Comparison of ENCODE assay signal across 8 cellular contexts in genomic region chr15:74873756-74874424, GRCh38. TPM values are rescaled to one million over a fixed set of nuclear protein-coding genes. Genes with fewer than 3 reads are reported as not detected.
DNase-seq lines count a peak whose midpoint lies in the region; ATAC-seq, FAIRE-seq and TF ChIP-seq lines count a peak whose summit lies in the region.

No MANE protein-coding gene starts in this region.

- ATAC-seq in GM21529 (IDR thresholded peaks at IDR 0.05; ENCODE audit: unreplicated experiment) (no peak), GM21737 (IDR thresholded peaks at IDR 0.05; ENCODE audit: unreplicated experiment) (no peak)

- peaks cover 30% of the 10 kb centered on the region for H3K79me2 ChIP-seq in endothelial cell of umbilical vein (ENCODE audit: control insufficient read depth, insufficient read depth, low read length)

- H3K27me3 Mint-ChIP-seq in neural crest cell (ENCODE audit: low read depth), result peaks cover 4% of the 10 kb centered on the region

- TF ChIP-seq POLR2A in endothelial cell of umbilical vein (IDR thresholded peaks at IDR 0.05; ENCODE audit: low read depth, low read length), result no peak

- H3K4me3 Mint-ChIP-seq in neural crest cell, result peak overlapping the region; percentile 96

- TSS peak; percentile 49 for BruUV-seq in endothelial cell of umbilical vein (replicated peaks; lab: Mats Ljungman, UMichigan)

- H3K27me3 ChIP-seq in SJSA1 (replicated peaks) (no peaks in the 10 kb centered on the region), endothelial cell of umbilical vein (ENCODE audit: control insufficient read depth in 2 of 2, insufficient read depth in 2 of 2, low read length in 2 of 2) (peaks cover 3% of the 10 kb centered on the region in 2 experiments)

- H3K27ac Mint-ChIP-seq in neural crest cell (ENCODE audit: unreplicated experiment), result no peak overlapping the region

- peak; percentile 38 for FAIRE-seq in endothelial cell of umbilical vein (lab: Jason Lieb, UNC)

- H3K4me2 ChIP-seq in endothelial cell of umbilical vein (ENCODE audit: insufficient read depth, low read length), result peak overlapping the region; percentile 80

- H4K20me1 ChIP-seq in endothelial cell of umbilical vein (replicated peaks; ENCODE audit: control insufficient read depth, extremely low read depth, insufficient read depth, low read length), result no peaks in the 10 kb centered on the region

- H3K9me1 ChIP-seq in endothelial cell of umbilical vein (replicated peaks; ENCODE audit: control insufficient read depth, extremely low read depth, insufficient read depth, low read length), result no peaks in the 10 kb centered on the region

- H3K9me3 ChIP-seq in SJSA1 (replicated peaks), result no peaks in the 10 kb centered on the region
- H3K9me3 ChIP-seq in endothelial cell of umbilical vein (replicated peaks; ENCODE audit: control insufficient read depth, insufficient read depth, low read length), result no peaks in the 10 kb centered on the region

- H3K4me1 Mint-ChIP-seq in neural crest cell, result peaks cover 25% of the 10 kb centered on the region

- no peaks in the 10 kb centered on the region for H3K36me3 Mint-ChIP-seq in neural crest cell (ENCODE audit: low read depth)

- peaks cover 15% of the 10 kb centered on the region for H3K36me3 ChIP-seq in SJSA1
- no peaks in the 10 kb centered on the region for H3K36me3 ChIP-seq in endothelial cell of umbilical vein (ENCODE audit: control insufficient read depth in 2 of 2, extremely low read depth in 1 of 2, insufficient read depth in 2 of 2, low read length in 2 of 2)

- no peak for TF ChIP-seq CTCF in endothelial cell of umbilical vein (IDR thresholded peaks at IDR 0.05; ENCODE audit: extremely low read depth in 1 of 2, insufficient read depth in 1 of 2, low read depth in 1 of 2, low read length in 2 of 2)
- no peak for TF ChIP-seq CTCF in neural crest cell (conservative IDR thresholded peaks at IDR 0.05)

- CTCF ChIA-PET in endothelial cell of umbilical vein (lab: Charles Lee), result interaction anchor here (0.6 to 2.6 kb wide), 5 partner anchors 9 to 73 kb away, joined by 3 to 20 read pairs (median 3); no protein-coding TSS in a partner anchor

- peak overlapping the region; percentile 88 for H2AFZ ChIP-seq in endothelial cell of umbilical vein (ENCODE audit: low read depth, low read length)

- H3K27ac ChIP-seq in SJSA1, result no peak overlapping the region
- H3K27ac ChIP-seq in endothelial cell of umbilical vein (ENCODE audit: insufficient read depth, low read depth, low read length), result no peak overlapping the region

- peak overlapping the region; percentile 41 for H3K9ac ChIP-seq in endothelial cell of umbilical vein (replicated peaks; ENCODE audit: extremely low read depth, insufficient read depth, low read length)

- intact Hi-C loops in endothelial cell of umbilical vein (cut with micrococcal nuclease), result loop anchor here (1.0 kb wide), 2 partner anchors 27 to 31 kb away; partner anchors contain the start of gene ULK3

- H3K4me3 ChIP-seq in SJSA1, result peak overlapping the region; percentile 93
- H3K4me3 ChIP-seq in endothelial cell of umbilical vein (replicated peaks in 1 of 3; ENCODE audit: insufficient read depth in 1 of 3, low read depth in 1 of 3, low read length in 3 of 3), result peak overlapping the region; percentile 26 to 77 (median 72)

- H3K9me3 Mint-ChIP-seq in neural crest cell, result no peaks in the 10 kb centered on the region

- H3K4me1 ChIP-seq in SJSA1 (replicated peaks), result peaks cover 12% of the 10 kb centered on the region
- H3K4me1 ChIP-seq in endothelial cell of umbilical vein (ENCODE audit: control insufficient read depth, extremely low read depth, insufficient read depth, low read length), result peaks cover 30% of the 10 kb centered on the region

- dilution Hi-C loops in endothelial cell of umbilical vein (cut with MboI; ENCODE audit: extremely low pct_ligation_motif_present, low sequenced_read_pairs), result no loop called here

- DNase-seq in stimulated activated CD4-positive, alpha-beta T cell treated with anti-CD3 and anti-CD28 coated beads, Interleukin-15, amount 100 ng/mL, for 24 hours, result peak; percentile 24
- DNase-seq in stimulated activated CD4-positive, alpha-beta T cell treated with anti-CD3 and anti-CD28 coated beads, Interleukin-4, amount 100 ng/mL, for 1 hour, result no peak
- DNase-seq in SJSA1 (ENCODE audit: low read depth in 1 of 2, low spot score in 2 of 2) (no peak), endothelial cell of umbilical vein (ENCODE audit: low read depth, low spot score) (peak; percentile 39), neural crest cell (ENCODE audit: low read depth, low spot score) (no peak), H4 (ENCODE audit: low spot score) (no peak)

- POLR2A ChIA-PET in endothelial cell of umbilical vein (lab: Charles Lee), result interaction anchor here (0.6 to 1.3 kb wide), 4 partner anchors 10 to 339 kb away, joined by 3 to 4 read pairs (median 3); partner anchors contain the start of gene C15orf39

TF ChIP-seq in endothelial cell of umbilical vein, 7 proteins besides CTCF, POLR2A, EP300 and RAD21 (continues in another document):
- TF ChIP-seq MAX (IDR thresholded peaks at IDR 0.05; ENCODE audit: insufficient read depth, insufficient read length), result no peak
- TF ChIP-seq MYC (IDR thresholded peaks at IDR 0.05; ENCODE audit: low read depth, low read length), result no peak

RNA-seq across cellular contexts. Expression of gene SCAMP2, which starts 0.7 kb away (rescaled TPM):
- 28.1 and 33.6 TPM in 2 replicates for total RNA-seq in SJSA1 (2014; rRNA removed; shearing (Covaris generic))
- total RNA-seq in endothelial cell of umbilical vein, result 61.1 and 67.3 TPM in 2 replicates
- polyA plus RNA-seq in endothelial cell of umbilical vein, result 250 and 256 TPM in 2 replicates
- polyA plus RNA-seq in endothelial cell of umbilical vein (2011; cell fraction: cytosol; rRNA removed), result 96.9 and 121 TPM in 2 replicates
- 58.8 and 69.7 TPM in 2 replicates for polyA plus RNA-seq in endothelial cell of umbilical vein (2011; cell fraction: nucleus; rRNA removed)
- 54.9 and 58.8 TPM in 2 replicates for polyA plus RNA-seq in endothelial cell of umbilical vein (2012)
- 202 and 208 TPM in 2 replicates for polyA minus RNA-seq in endothelial cell of umbilical vein
- polyA minus RNA-seq in endothelial cell of umbilical vein (2011; cell fraction: cytosol; rRNA and poly(A)+ RNA removed), result 40.0 TPM
- polyA minus RNA-seq in endothelial cell of umbilical vein (2011; cell fraction: nucleus; rRNA and poly(A)+ RNA removed), result 27.5 and 31.8 TPM in 2 replicates
- total RNA-seq in neural crest cell, result 40.4 and 42.0 TPM in 2 replicates
- 14.3 and 21.3 TPM in 2 replicates for total RNA-seq in H4 (2014; rRNA removed; shearing (Covaris generic))

RNA-seq across cellular contexts. Expression of gene MPI, which starts 16.0 kb away (rescaled TPM):
- 16.7 and 27.7 TPM in 2 replicates for total RNA-seq in SJSA1 (2014; rRNA removed; shearing (Covaris generic))
- total RNA-seq in endothelial cell of umbilical vein (27.7 and 36.3 TPM in 2 replicates), neural crest cell (42.6 and 43.8 TPM in 2 replicates)
- polyA plus RNA-seq in endothelial cell of umbilical vein, result 62.6 and 69.3 TPM in 2 replicates
- polyA plus RNA-seq in endothelial cell of umbilical vein (2011; cell fraction: cytosol; rRNA removed), result 58.5 and 62.7 TPM in 2 replicates
- polyA plus RNA-seq in endothelial cell of umbilical vein (2011; cell fraction: nucleus; rRNA removed), result 53.3 and 58.5 TPM in 2 replicates
- polyA plus RNA-seq in endothelial cell of umbilical vein (2012), result 26.3 and 37.7 TPM in 2 replicates
- polyA minus RNA-seq in endothelial cell of umbilical vein, result 66.3 and 85.1 TPM in 2 replicates
- 33.4 TPM for polyA minus RNA-seq in endothelial cell of umbilical vein (2011; cell fraction: cytosol; rRNA and poly(A)+ RNA removed)
- polyA minus RNA-seq in endothelial cell of umbilical vein (2011; cell fraction: nucleus; rRNA and poly(A)+ RNA removed), result 17.0 and 28.6 TPM in 2 replicates
- 91.1 and 101 TPM in 2 replicates for total RNA-seq in H4 (2014; rRNA removed; shearing (Covaris generic))

RNA-seq across cellular contexts. Expression of gene ULK3, which starts 30.9 kb away (rescaled TPM):
- 14.3 and 14.7 TPM in 2 replicates for total RNA-seq in SJSA1 (2014; rRNA removed; shearing (Covaris generic))
- total RNA-seq in endothelial cell of umbilical vein (29.0 and 36.0 TPM in 2 replicates), neural crest cell (48.4 TPM in 2 replicates)
- 48.6 and 60.3 TPM in 2 replicates for polyA plus RNA-seq in endothelial cell of umbilical vein
- 22.8 and 28.4 TPM in 2 replicates for polyA plus RNA-seq in endothelial cell of umbilical vein (2011; cell fraction: cytosol; rRNA removed)
- 320 and 340 TPM in 2 replicates for polyA plus RNA-seq in endothelial cell of umbilical vein (2011; cell fraction: nucleus; rRNA removed)
- polyA plus RNA-seq in endothelial cell of umbilical vein (2012), result 23.6 and 35.2 TPM in 2 replicates
- 41.1 and 58.2 TPM in 2 replicates for polyA minus RNA-seq in endothelial cell of umbilical vein
- 19.7 TPM for polyA minus RNA-seq in endothelial cell of umbilical vein (2011; cell fraction: cytosol; rRNA and poly(A)+ RNA removed)
- polyA minus RNA-seq in endothelial cell of umbilical vein (2011; cell fraction: nucleus; rRNA and poly(A)+ RNA removed), result 22.6 and 31.4 TPM in 2 replicates
- 18.2 and 19.7 TPM in 2 replicates for total RNA-seq in H4 (2014; rRNA removed; shearing (Covaris generic))

RNA-seq across cellular contexts. Expression of gene FAM219B, which starts 32.8 kb away (rescaled TPM):
- 22.8 and 23.2 TPM in 2 replicates for total RNA-seq in SJSA1 (2014; rRNA removed; shearing (Covaris generic))
- total RNA-seq in endothelial cell of umbilical vein (57.0 and 73.0 TPM in 2 replicates), neural crest cell (128 and 138 TPM in 2 replicates)
- polyA plus RNA-seq in endothelial cell of umbilical vein, result 55.1 and 57.7 TPM in 2 replicates
- polyA plus RNA-seq in endothelial cell of umbilical vein (2011; cell fraction: cytosol; rRNA removed), result 35.9 and 53.0 TPM in 2 replicates
- 219 and 225 TPM in 2 replicates for polyA plus RNA-seq in endothelial cell of umbilical vein (2011; cell fraction: nucleus; rRNA removed)
- 28.2 and 31.1 TPM in 2 replicates for polyA plus RNA-seq in endothelial cell of umbilical vein (2012)
- polyA minus RNA-seq in endothelial cell of umbilical vein, result 45.1 and 46.9 TPM in 2 replicates
- polyA minus RNA-seq in endothelial cell of umbilical vein (2011; cell fraction: cytosol; rRNA and poly(A)+ RNA removed), result 18.2 TPM
- 26.2 and 37.4 TPM in 2 replicates for polyA minus RNA-seq in endothelial cell of umbilical vein (2011; cell fraction: nucleus; rRNA and poly(A)+ RNA removed)
- 28.4 and 46.5 TPM in 2 replicates for total RNA-seq in H4 (2014; rRNA removed; shearing (Covaris generic))

RNA-seq across cellular contexts. Expression of gene CPLX3, which starts 47.5 kb away (rescaled TPM):
- 0.13 TPM in 1 of 2 replicates, not detected in the other for total RNA-seq in SJSA1 (2014; rRNA removed; shearing (Covaris generic))
- total RNA-seq in endothelial cell of umbilical vein (0.16 TPM in 1 of 2 replicates, not detected in the other), neural crest cell (not detected in 2 replicates)
- not detected in 2 replicates for polyA plus RNA-seq in endothelial cell of umbilical vein
- not detected in 2 replicates for polyA plus RNA-seq in endothelial cell of umbilical vein (2011; cell fraction: cytosol; rRNA removed)
- polyA plus RNA-seq in endothelial cell of umbilical vein (2011; cell fraction: nucleus; rRNA removed), result 0.10 TPM in 1 of 2 replicates, not detected in the other
- not detected in 2 replicates for polyA plus RNA-seq in endothelial cell of umbilical vein (2012)
- polyA minus RNA-seq in endothelial cell of umbilical vein, result not detected in 2 replicates
- polyA minus RNA-seq in endothelial cell of umbilical vein (2011; cell fraction: cytosol; rRNA and poly(A)+ RNA removed), result not detected
- not detected in 2 replicates for polyA minus RNA-seq in endothelial cell of umbilical vein (2011; cell fraction: nucleus; rRNA and poly(A)+ RNA removed)
- not detected in 2 replicates for total RNA-seq in H4 (2014; rRNA removed; shearing (Covaris generic))

Comparison
In these comparisons a context has a peak if more than half of its experiments do, and no peak if none do; other contexts are left out.
1. DNase-seq: peak in stimulated activated CD4-positive, alpha-beta T cell treated with anti-CD3 and anti-CD28 coated beads, Interleukin-15, amount 100 ng/mL, for 24 hours (single experiment) and endothelial cell of umbilical vein (single experiment); none in stimulated activated CD4-positive, alpha-beta T cell treated with anti-CD3 and anti-CD28 coated beads, Interleukin-4, amount 100 ng/mL, for 1 hour (single experiment), SJSA1 (0 of 2), neural crest cell (single experiment) and H4 (single experiment).